Comparison of ENCODE assay signal across 17 cellular contexts in the genomic region with DNA sequence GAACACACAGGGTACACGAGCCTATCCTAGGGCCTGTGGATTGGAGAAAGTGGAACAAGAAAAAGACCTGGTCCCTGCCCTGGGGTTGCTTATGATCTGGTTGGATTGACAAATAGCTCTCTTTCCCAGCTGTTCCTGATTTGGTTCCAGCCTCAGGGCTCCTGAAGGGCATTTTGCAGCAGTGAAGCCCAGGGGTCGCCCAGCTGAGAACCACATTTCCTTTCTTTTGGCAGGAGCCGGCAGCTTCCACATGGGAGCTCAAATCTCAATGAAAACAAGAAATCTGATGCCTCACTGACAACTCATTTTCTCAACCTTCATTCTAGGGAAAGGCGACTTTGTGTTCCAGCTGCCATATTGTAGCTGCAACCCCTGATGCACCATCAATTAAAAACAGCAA.
DNase-seq lines count a peak whose midpoint lies in the region; ATAC-seq and TF ChIP-seq lines count a peak whose summit lies in the region.
"Had no signal": no experiment of that assay in that cellular context is flagged by ENCODE, and none has a peak within 500 bp of the region (broad histone marks: within the 10 kb centered on the region; RNA-seq: fewer than 3 reads in every experiment).

No MANE protein-coding gene starts in this region.

- H3K36me3 ChIP-seq in GM23338 (ENCODE audit: insufficient read depth): no peaks in the 10 kb centered on the region
- no peaks in the 10 kb centered on the region for H3K36me3 ChIP-seq in tibial nerve
- H3K36me3 ChIP-seq: BLaER1 treated with 17β-estradiol and CSF1 and Interleukin-3, amounts not matched to agents 10 nM and 100 nM; SJSA1 had no signal

- no peak overlapping the region for H3K4me2 ChIP-seq in GM23338
- H3K4me2 ChIP-seq: BLaER1 treated with 17β-estradiol and CSF1 and Interleukin-3, amounts not matched to agents 10 nM and 100 nM had no signal

- peaks cover 7% of the 10 kb centered on the region for H3K27me3 Mint-ChIP-seq in GM23338 (ENCODE audit: insufficient read depth, low read depth, poor library complexity)

- TF ChIP-seq EP300 in tibial nerve (IDR thresholded peaks at IDR 0.05): no peak

- H3K27ac Mint-ChIP-seq in GM23338: no peak overlapping the region

- H3K4me1 Mint-ChIP-seq in GM23338: peaks cover 24% of the 10 kb centered on the region

- 67 to 70% methylated on average over 4 of the region's 4 CpGs for WGBS in tibial nerve, 2 donors

- H3K9me3 ChIP-seq in tibial nerve: no peaks in the 10 kb centered on the region
- H3K9me3 ChIP-seq: BLaER1 treated with 17β-estradiol and CSF1 and Interleukin-3, amounts not matched to agents 10 nM and 100 nM; SJSA1 had no signal

- H3K4me1 ChIP-seq in GM23338 (ENCODE audit: insufficient read depth) (no peaks in the 10 kb centered on the region; the same call in 1 of the 2 replicates), tibial nerve (no peaks in the 10 kb centered on the region)
- H3K4me1 ChIP-seq: BLaER1 treated with 17β-estradiol and CSF1 and Interleukin-3, amounts not matched to agents 10 nM and 100 nM; SJSA1 had no signal

- no peaks in the 10 kb centered on the region for H3K79me2 ChIP-seq in GM23338 (replicated peaks; ENCODE audit: insufficient read depth)

- no peaks in the 10 kb centered on the region for H4K20me1 ChIP-seq in GM23338 (replicated peaks; ENCODE audit: insufficient read depth)
- H4K20me1 ChIP-seq: BLaER1 treated with 17β-estradiol and CSF1 and Interleukin-3, amounts not matched to agents 10 nM and 100 nM had no signal

- no peaks in the 10 kb centered on the region for H3K36me3 Mint-ChIP-seq in GM23338 (ENCODE audit: low read depth)

- ATAC-seq in HG02571 (IDR thresholded peaks at IDR 0.05; ENCODE audit: unreplicated experiment): no peak
- ATAC-seq in GM23338: no peak

- no peak for TF ChIP-seq CTCF in GM23338 (conservative IDR thresholded peaks at IDR 0.05; ENCODE audit: low read depth in 2 of 2)
- TF ChIP-seq CTCF in tibial nerve (IDR thresholded peaks at IDR 0.05): no peak

- H3K9me3 Mint-ChIP-seq in GM23338: no peaks in the 10 kb centered on the region

- peak; percentile 18 for DNase-seq in NCI-H146 (lab: John Stamatoyannopoulos, UW)
- no peak for DNase-seq in NCI-H146 treated with DMSO at 0.1 percent for 48 hours (lab: John Stamatoyannopoulos, UW; ENCODE audit: unreplicated experiment)
- peak; percentile 79 for DNase-seq in RPMI7951 (ENCODE audit: low read depth)
- peak; percentile 9 for DNase-seq in fibroblast of peridontal ligament (ENCODE audit: extremely low read depth)
- DNase-seq in retina: peak; percentile 52
- DNase-seq in GM23338 (ENCODE audit: low spot score): no peak
- DNase-seq in tibial nerve (ENCODE audit: low spot score in 2 of 2): no peak
- DNase-seq: 8988T; DMS153; EL; Kasumi-1; NCI-H1930; NCI-H2227 treated with DMSO at 0.1 percent for 48 hours; NK-92 treated with Interleukin-12 subunit alpha and Interleukin-12 subunit beta, amount 100 ng/mL, for 24 hours had no signal

- no peak overlapping the region for H3K27ac ChIP-seq in GM23338 (ENCODE audit: low read depth)
- H3K27ac ChIP-seq in tibial nerve: no peak overlapping the region
- H3K27ac ChIP-seq: BLaER1 treated with 17β-estradiol and CSF1 and Interleukin-3, amounts not matched to agents 10 nM and 100 nM; SJSA1 had no signal

- H3K27me3 ChIP-seq in GM23338 (ENCODE audit: insufficient read depth) (no peaks in the 10 kb centered on the region), tibial nerve (peaks cover 0 to 52% of the 10 kb centered on the region in 2 donors)
- H3K27me3 ChIP-seq: BLaER1 treated with 17β-estradiol and CSF1 and Interleukin-3, amounts not matched to agents 10 nM and 100 nM; SJSA1 had no signal

- no peak for TF ChIP-seq POLR2A in tibial nerve (IDR thresholded peaks at IDR 0.05)

- H3K4me3 ChIP-seq in GM23338: no peak overlapping the region
- H3K4me3 ChIP-seq in tibial nerve: no peak overlapping the region
- H3K4me3 ChIP-seq: BLaER1 treated with 17β-estradiol and CSF1 and Interleukin-3, amounts not matched to agents 10 nM and 100 nM; SJSA1 had no signal

- no peak overlapping the region for H3K4me3 Mint-ChIP-seq in GM23338

- H2AFZ ChIP-seq in GM23338: no peak overlapping the region

- H3K9me2 ChIP-seq in GM23338 (ENCODE audit: insufficient read depth): no peaks in the 10 kb centered on the region

- no peaks in the 10 kb centered on the region for H3F3A ChIP-seq in GM23338 (replicated peaks; ENCODE audit: low read depth)

TF ChIP-seq in GM23338, 12 proteins besides CTCF, POLR2A, EP300 and RAD21 (continues in another document):
- TF ChIP-seq, protein P1, sequence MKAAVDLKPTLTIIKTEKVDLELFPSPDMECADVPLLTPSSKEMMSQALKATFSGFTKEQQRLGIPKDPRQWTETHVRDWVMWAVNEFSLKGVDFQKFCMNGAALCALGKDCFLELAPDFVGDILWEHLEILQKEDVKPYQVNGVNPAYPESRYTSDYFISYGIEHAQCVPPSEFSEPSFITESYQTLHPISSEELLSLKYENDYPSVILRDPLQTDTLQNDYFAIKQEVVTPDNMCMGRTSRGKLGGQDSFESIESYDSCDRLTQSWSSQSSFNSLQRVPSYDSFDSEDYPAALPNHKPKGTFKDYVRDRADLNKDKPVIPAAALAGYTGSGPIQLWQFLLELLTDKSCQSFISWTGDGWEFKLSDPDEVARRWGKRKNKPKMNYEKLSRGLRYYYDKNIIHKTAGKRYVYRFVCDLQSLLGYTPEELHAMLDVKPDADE (IDR thresholded peaks at IDR 0.05): no peak
- TF ChIP-seq STAT1 (IDR thresholded peaks at IDR 0.05; ENCODE audit: unreplicated experiment): no peak
- no peak for TF ChIP-seq ZNF114 (CRISPR knock-in tag; IDR thresholded peaks at IDR 0.05)
- TF ChIP-seq, protein P2, sequence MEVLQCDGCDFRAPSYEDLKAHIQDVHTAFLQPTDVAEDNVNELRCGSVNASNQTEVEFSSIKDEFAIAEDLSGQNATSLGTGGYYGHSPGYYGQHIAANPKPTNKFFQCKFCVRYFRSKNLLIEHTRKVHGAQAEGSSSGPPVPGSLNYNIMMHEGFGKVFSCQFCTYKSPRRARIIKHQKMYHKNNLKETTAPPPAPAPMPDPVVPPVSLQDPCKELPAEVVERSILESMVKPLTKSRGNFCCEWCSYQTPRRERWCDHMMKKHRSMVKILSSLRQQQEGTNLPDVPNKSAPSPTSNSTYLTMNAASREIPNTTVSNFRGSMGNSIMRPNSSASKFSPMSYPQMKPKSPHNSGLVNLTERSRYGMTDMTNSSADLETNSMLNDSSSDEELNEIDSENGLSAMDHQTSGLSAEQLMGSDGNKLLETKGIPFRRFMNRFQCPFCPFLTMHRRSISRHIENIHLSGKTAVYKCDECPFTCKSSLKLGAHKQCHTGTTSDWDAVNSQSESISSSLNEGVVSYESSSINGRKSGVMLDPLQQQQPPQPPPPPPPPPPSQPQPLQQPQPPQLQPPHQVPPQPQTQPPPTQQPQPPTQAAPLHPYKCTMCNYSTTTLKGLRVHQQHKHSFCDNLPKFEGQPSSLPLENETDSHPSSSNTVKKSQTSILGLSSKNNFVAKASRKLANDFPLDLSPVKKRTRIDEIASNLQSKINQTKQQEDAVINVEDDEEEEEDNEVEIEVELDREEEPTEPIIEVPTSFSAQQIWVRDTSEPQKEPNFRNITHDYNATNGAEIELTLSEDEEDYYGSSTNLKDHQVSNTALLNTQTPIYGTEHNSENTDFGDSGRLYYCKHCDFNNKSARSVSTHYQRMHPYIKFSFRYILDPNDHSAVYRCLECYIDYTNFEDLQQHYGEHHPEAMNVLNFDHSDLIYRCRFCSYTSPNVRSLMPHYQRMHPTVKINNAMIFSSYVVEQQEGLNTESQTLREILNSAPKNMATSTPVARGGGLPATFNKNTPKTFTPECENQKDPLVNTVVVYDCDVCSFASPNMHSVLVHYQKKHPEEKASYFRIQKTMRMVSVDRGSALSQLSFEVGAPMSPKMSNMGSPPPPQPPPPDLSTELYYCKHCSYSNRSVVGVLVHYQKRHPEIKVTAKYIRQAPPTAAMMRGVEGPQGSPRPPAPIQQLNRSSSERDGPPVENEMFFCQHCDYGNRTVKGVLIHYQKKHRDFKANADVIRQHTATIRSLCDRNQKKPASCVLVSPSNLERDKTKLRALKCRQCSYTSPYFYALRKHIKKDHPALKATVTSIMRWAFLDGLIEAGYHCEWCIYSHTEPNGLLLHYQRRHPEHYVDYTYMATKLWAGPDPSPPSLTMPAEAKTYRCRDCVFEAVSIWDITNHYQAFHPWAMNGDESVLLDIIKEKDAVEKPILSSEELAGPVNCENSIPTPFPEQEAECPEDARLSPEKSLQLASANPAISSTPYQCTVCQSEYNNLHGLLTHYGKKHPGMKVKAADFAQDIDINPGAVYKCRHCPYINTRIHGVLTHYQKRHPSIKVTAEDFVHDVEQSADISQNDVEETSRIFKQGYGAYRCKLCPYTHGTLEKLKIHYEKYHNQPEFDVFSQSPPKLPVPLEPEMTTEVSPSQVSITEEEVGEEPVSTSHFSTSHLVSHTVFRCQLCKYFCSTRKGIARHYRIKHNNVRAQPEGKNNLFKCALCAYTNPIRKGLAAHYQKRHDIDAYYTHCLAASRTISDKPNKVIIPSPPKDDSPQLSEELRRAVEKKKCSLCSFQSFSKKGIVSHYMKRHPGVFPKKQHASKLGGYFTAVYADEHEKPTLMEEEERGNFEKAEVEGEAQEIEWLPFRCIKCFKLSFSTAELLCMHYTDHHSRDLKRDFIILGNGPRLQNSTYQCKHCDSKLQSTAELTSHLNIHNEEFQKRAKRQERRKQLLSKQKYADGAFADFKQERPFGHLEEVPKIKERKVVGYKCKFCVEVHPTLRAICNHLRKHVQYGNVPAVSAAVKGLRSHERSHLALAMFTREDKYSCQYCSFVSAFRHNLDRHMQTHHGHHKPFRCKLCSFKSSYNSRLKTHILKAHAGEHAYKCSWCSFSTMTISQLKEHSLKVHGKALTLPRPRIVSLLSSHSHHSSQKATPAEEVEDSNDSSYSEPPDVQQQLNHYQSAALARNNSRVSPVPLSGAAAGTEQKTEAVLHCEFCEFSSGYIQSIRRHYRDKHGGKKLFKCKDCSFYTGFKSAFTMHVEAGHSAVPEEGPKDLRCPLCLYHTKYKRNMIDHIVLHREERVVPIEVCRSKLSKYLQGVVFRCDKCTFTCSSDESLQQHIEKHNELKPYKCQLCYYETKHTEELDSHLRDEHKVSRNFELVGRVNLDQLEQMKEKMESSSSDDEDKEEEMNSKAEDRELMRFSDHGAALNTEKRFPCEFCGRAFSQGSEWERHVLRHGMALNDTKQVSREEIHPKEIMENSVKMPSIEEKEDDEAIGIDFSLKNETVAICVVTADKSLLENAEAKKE (CRISPR knock-in tag; IDR thresholded peaks at IDR 0.05): no peak
- TF ChIP-seq POLR2AphosphoS5 (IDR thresholded peaks at IDR 0.05; ENCODE audit: low read depth): no peak
- TF ChIP-seq JUNB (IDR thresholded peaks at IDR 0.05; ENCODE audit: unreplicated experiment): no peak
- TF ChIP-seq EZH2phosphoT487 (IDR thresholded peaks at IDR 0.05; ENCODE audit: unreplicated experiment): no peak
- TF ChIP-seq EZH2 (IDR thresholded peaks at IDR 0.05; ENCODE audit: low read depth, unreplicated experiment): no peak

Comparison
In these comparisons a context has a peak if more than half of its experiments do, and no peak if none do; other contexts are left out.
1. DNase-seq: peak in NCI-H146 (single experiment), RPMI7951 (single experiment), fibroblast of peridontal ligament (single experiment) and retina (single experiment); none in NCI-H146 treated with DMSO at 0.1 percent for 48 hours (single experiment), GM23338 (single experiment) and tibial nerve (0 of 2).